ENCODE assay signal across 19 cellular contexts in genomic region chr3:23395115-23395514, GRCh38.
DNase-seq lines count a peak whose midpoint lies in the region; ATAC-seq, FAIRE-seq and TF ChIP-seq lines count a peak whose summit lies in the region.
"Had no signal": no experiment of that assay in that cellular context is flagged by ENCODE, and none has a peak within 500 bp of the region (broad histone marks: within the 10 kb centered on the region; RNA-seq: fewer than 3 reads in every experiment).

No MANE protein-coding gene starts in this region.

- no peak for TF ChIP-seq CTCF in GM12878 (IDR thresholded peaks at IDR 0.05 in 2 of 3, conservative IDR thresholded peaks at IDR 0.05 in 1 of 3; ENCODE audit: control insufficient read depth in 2 of 3, extremely low read depth in 1 of 3, insufficient read depth in 1 of 3, low read depth in 3 of 3, low read length in 3 of 3)
- no peak for TF ChIP-seq CTCF in vagina (IDR thresholded peaks at IDR 0.05)
- no peak for TF ChIP-seq CTCF in Caco-2 (IDR thresholded peaks at IDR 0.05; ENCODE audit: insufficient read depth in 1 of 2, low read depth in 1 of 2, low read length in 1 of 2, severe bottlenecking in 1 of 2, unreplicated experiment in 1 of 2)

- no peaks in the 10 kb centered on the region for H4K20me1 ChIP-seq in GM12878 (ENCODE audit: control insufficient read depth, insufficient read depth)

- TF ChIP-seq EP300 in GM12878 (IDR thresholded peaks at IDR 0.05; ENCODE audit: borderline replicate concordance in 1 of 2, control insufficient read depth in 1 of 2, low read depth in 2 of 2, low read length in 2 of 2), result no peak

- SMC1A ChIA-PET in GM12878 (lab: Charles Lee; ENCODE audit: uncharacterized antibody, unreplicated experiment), result interaction anchor here (1.2 to 2.2 kb wide), 5 partner anchors 10 to 196 kb away, joined by 3 to 5 read pairs (median 3); no protein-coding TSS in a partner anchor

- RAD21 ChIA-PET in GM12878 (lab: Charles Lee; ENCODE audit: unreplicated experiment), result interaction anchor here (0.7 to 2.2 kb wide), 4 partner anchors 9 to 198 kb away, joined by 3 to 8 read pairs (median 4); no protein-coding TSS in a partner anchor

- no peaks in the 10 kb centered on the region for H3K79me2 ChIP-seq in GM12878 (ENCODE audit: control insufficient read depth, insufficient read depth, low read length)

- H2AFZ ChIP-seq in GM12878 (ENCODE audit: control insufficient read depth, low read depth, low read length), result no peak overlapping the region

- no peak overlapping the region for H3K9ac ChIP-seq in GM12878 (ENCODE audit: control insufficient read depth, insufficient read depth, low read length)
- H3K9ac ChIP-seq: BLaER1 treated with 17β-estradiol and CSF1 and Interleukin-3, amounts not matched to agents 10 nM and 100 nM had no signal

- no peaks in the 10 kb centered on the region for H3K36me3 Mint-ChIP-seq in Caco-2 (ENCODE audit: insufficient read depth, unreplicated experiment)
- H3K36me3 Mint-ChIP-seq: CD8-positive, alpha-beta memory T cell had no signal

- H3K4me1 ChIP-seq in GM12878 (ENCODE audit: control insufficient read depth, insufficient read depth, low read length), result peaks cover 2% of the 10 kb centered on the region
- H3K4me1 ChIP-seq in vagina, result no peaks in the 10 kb centered on the region
- H3K4me1 ChIP-seq in Caco-2, result 0 out of 2 replicates have a peak, but pooled peaks cover 3% of the 10 kb centered on the region
- H3K4me1 ChIP-seq: HAP-1, SJSA1 had no signal

- no peaks in the 10 kb centered on the region for H3K9me3 Mint-ChIP-seq in Caco-2 (ENCODE audit: unreplicated experiment)

- no peaks in the 10 kb centered on the region for H3K27me3 Mint-ChIP-seq in Caco-2 (ENCODE audit: insufficient read depth, unreplicated experiment)

- CTCF ChIA-PET in GM12878 (lab: Yijun Ruan, JAX) (interaction anchor here (1.0 to 1.7 kb wide), 4 partner anchors 7 to 16 kb away, joined by 3 to 5 read pairs (median 4); no protein-coding TSS in a partner anchor), Caco-2 (lab: Charles Lee) (interaction anchor here (0.6 kb wide), 1 partner anchor 351 kb away, joined by 7 read pairs; no protein-coding TSS in a partner anchor)

- TF ChIP-seq POLR2A in GM12878 (IDR thresholded peaks at IDR 0.05; ENCODE audit: low read depth, low read length) (no peak), vagina (IDR thresholded peaks at IDR 0.05) (no peak)

- BruUV-seq in GM12878 (replicated peaks; lab: Mats Ljungman, UMichigan) (no TSS peak), Caco-2 (replicated peaks; lab: Mats Ljungman, UMichigan) (no TSS peak)

- in situ Hi-C loops in GM12878 (cut with MboI), result no loop called here

- POLR2A ChIA-PET in GM12878 (lab: Charles Lee) (interaction anchor here (0.7 to 1.7 kb wide), 2 partner anchors 10 to 28 kb away, joined by 3 to 4 read pairs; no protein-coding TSS in a partner anchor), Caco-2 (lab: Charles Lee) (no interaction called here)

- ATAC-seq in GM18867 (IDR thresholded peaks at IDR 0.05; ENCODE audit: unreplicated experiment), result peak; percentile 63
- peak; percentile 46 for ATAC-seq in GM21515 (IDR thresholded peaks at IDR 0.05; ENCODE audit: unreplicated experiment)
- ATAC-seq in HG02885 (IDR thresholded peaks at IDR 0.05; ENCODE audit: poor library complexity, unreplicated experiment), result peak; percentile 60
- peak; percentile 80 for ATAC-seq in GM12878
- ATAC-seq: A549 had no signal

- no peak overlapping the region for H3K4me3 ChIP-seq in GM12878
- H3K4me3 ChIP-seq in vagina, result no peak overlapping the region
- H3K4me3 ChIP-seq in Caco-2 (ENCODE audit: low read depth, low read length), result no peak overlapping the region
- H3K4me3 ChIP-seq: A549; BLaER1 treated with 17β-estradiol and CSF1 and Interleukin-3, amounts not matched to agents 10 nM and 100 nM; HAP-1; SJSA1 had no signal

- FAIRE-seq in GM12878 (lab: Jason Lieb, UNC), result no peak
- FAIRE-seq: A549 had no signal

- H3K4me3 Mint-ChIP-seq in Caco-2 (ENCODE audit: unreplicated experiment), result no peak overlapping the region
- H3K4me3 Mint-ChIP-seq: CD8-positive, alpha-beta memory T cell had no signal

- H3K9me3 ChIP-seq in GM12878 (replicated peaks; ENCODE audit: control insufficient read depth, insufficient read depth, low read length), result no peaks in the 10 kb centered on the region
- H3K9me3 ChIP-seq in vagina, result no peaks in the 10 kb centered on the region
- H3K9me3 ChIP-seq in Caco-2, result no peaks in the 10 kb centered on the region
- H3K9me3 ChIP-seq: A549, HAP-1, SJSA1 had no signal

- intact Hi-C loops in GM12878 (cut with micrococcal nuclease; ENCODE audit: unreplicated experiment) (no loop called here), vagina (cut with DNase I) (no loop called here), Caco-2 (cut with micrococcal nuclease; ENCODE audit: unreplicated experiment) (no loop called here)

- DNase-seq in GM12878 (ENCODE audit: low read depth, low spot score) (no peak), vagina (ENCODE audit: extremely low spot score in 2 of 2) (no peak), Caco-2 (no peak)
- DNase-seq in NK-92 treated with Interleukin-12 subunit alpha and Interleukin-12 subunit beta, amount 100 ng/mL, for 24 hours (lab: John Stamatoyannopoulos, UW), result no peak
- DNase-seq: CD8-positive, alpha-beta memory T cell; GDM1; KG1; NCI-H1436; NCI-H2029; NCI-H510A; NCI-H82; SW 1271 had no signal

- no peak overlapping the region for H3K4me2 ChIP-seq in GM12878 (ENCODE audit: control insufficient read depth, insufficient read depth)
- H3K4me2 ChIP-seq: A549; BLaER1 treated with 17β-estradiol and CSF1 and Interleukin-3, amounts not matched to agents 10 nM and 100 nM had no signal

- H3K36me3 ChIP-seq in GM12878 (ENCODE audit: control insufficient read depth in 2 of 2, insufficient read depth in 2 of 2, low read length in 1 of 2) (no peaks in the 10 kb centered on the region), vagina (no peaks in the 10 kb centered on the region), Caco-2 (ENCODE audit: control insufficient read depth, insufficient read depth, low read length) (no peaks in the 10 kb centered on the region)
- H3K36me3 ChIP-seq: HAP-1, SJSA1 had no signal

- 35% methylated on average over 4 of the region's 4 CpGs for WGBS in GM12878 (ENCODE audit: insufficient coverage, insufficient replicate concordance, low lambda C conversion rate, missing lambda C conversion rate)

- no peak overlapping the region for H3K27ac Mint-ChIP-seq in Caco-2 (ENCODE audit: unreplicated experiment)
- H3K27ac Mint-ChIP-seq: CD8-positive, alpha-beta memory T cell had no signal

- H3K27ac ChIP-seq in GM12878 (ENCODE audit: control insufficient read depth, insufficient read depth) (no peak overlapping the region), vagina (no peak overlapping the region)
- H3K27ac ChIP-seq: A549; BLaER1 treated with 17β-estradiol and CSF1 and Interleukin-3, amounts not matched to agents 10 nM and 100 nM; SJSA1 had no signal

- H3K4me1 Mint-ChIP-seq in Caco-2 (ENCODE audit: low read depth, unreplicated experiment), result no peaks in the 10 kb centered on the region
- H3K4me1 Mint-ChIP-seq: CD8-positive, alpha-beta memory T cell had no signal

- TF ChIP-seq RAD21 in GM12878 (IDR thresholded peaks at IDR 0.05; ENCODE audit: insufficient read depth, low read depth, low read length), result no peak

- H3K27me3 ChIP-seq in GM12878 (replicated peaks in 1 of 2; ENCODE audit: control insufficient read depth in 2 of 2, insufficient read depth in 2 of 2, low read length in 1 of 2) (no peaks in the 10 kb centered on the region), vagina (no peaks in the 10 kb centered on the region), Caco-2 (replicated peaks; ENCODE audit: control insufficient read depth, insufficient read depth, low read length) (no peaks in the 10 kb centered on the region)
- H3K27me3 ChIP-seq: SJSA1 had no signal

TF ChIP-seq in GM12878, 131 proteins besides CTCF, POLR2A, EP300 and RAD21:
- TF ChIP-seq NFXL1 (IDR thresholded peaks at IDR 0.05; ENCODE audit: borderline replicate concordance) (no peak), RUNX3 (IDR thresholded peaks at IDR 0.05; ENCODE audit: low read length) (0 out of 2 replicates have a peak, but pooled peaks have one; percentile 37), JUNB (IDR thresholded peaks at IDR 0.05) (peak; percentile 40; the same call in 1 of the 2 replicates)
